In genomic region chr17:83062818-83063671, GRCh38 we compare ENCODE assay signal across 13 cellular contexts. TPM values are rescaled to one million over a fixed set of nuclear protein-coding genes. Genes with fewer than 3 reads are reported as not detected.
A peak's percentile ranks its signal among the peaks of the same experiment; 100 is the strongest.
DNase-seq lines count a peak whose midpoint lies in the region; ATAC-seq and TF ChIP-seq lines count a peak whose summit lies in the region.
"Had no signal": no experiment of that assay in that cellular context is flagged by ENCODE, and none has a peak within 500 bp of the region (broad histone marks: within the 10 kb centered on the region; RNA-seq: fewer than 3 reads in every experiment).

No MANE protein-coding gene starts in this region.

- ATAC-seq in Right ventricle myocardium superior (ENCODE audit: poor library complexity): no peak
- no peak for ATAC-seq in GM19452 (IDR thresholded peaks at IDR 0.05; ENCODE audit: unreplicated experiment)

- TF ChIP-seq CTCF in right atrium auricular region (IDR thresholded peaks at IDR 0.05): no peak
- TF ChIP-seq CTCF in nephron progenitor cell (IDR thresholded peaks at IDR 0.05): no peak
- TF ChIP-seq CTCF in uterus (IDR thresholded peaks at IDR 0.05): no peak

- H3K9me3 Mint-ChIP-seq in dendritic cell treated with granulocyte-macrophage colony-stimulating factor and Interleukin-4, amounts not matched to agents 40 ng/mL and 50 ng/mL, for 4 days: no peaks in the 10 kb centered on the region
- no peaks in the 10 kb centered on the region for H3K9me3 Mint-ChIP-seq in nephron progenitor cell

- no peaks in the 10 kb centered on the region for H3K36me3 Mint-ChIP-seq in dendritic cell treated with granulocyte-macrophage colony-stimulating factor and Interleukin-4, amounts not matched to agents 40 ng/mL and 50 ng/mL, for 4 days (ENCODE audit: low read depth)
- H3K36me3 Mint-ChIP-seq in nephron progenitor cell (ENCODE audit: low read depth): no peaks in the 10 kb centered on the region

- H3K36me3 ChIP-seq in right atrium auricular region (no peaks in the 10 kb centered on the region), uterus (no peaks in the 10 kb centered on the region)
- H3K36me3 ChIP-seq: BLaER1 had no signal

- peaks cover 48% of the 10 kb centered on the region for H3K27me3 Mint-ChIP-seq in dendritic cell treated with granulocyte-macrophage colony-stimulating factor and Interleukin-4, amounts not matched to agents 40 ng/mL and 50 ng/mL, for 4 days
- peaks cover 13% of the 10 kb centered on the region for H3K27me3 Mint-ChIP-seq in nephron progenitor cell (ENCODE audit: low read depth, poor library complexity)

- DNase-seq in Right ventricle myocardium superior: peak; percentile 24
- no peak for DNase-seq in right atrium auricular region (ENCODE audit: low spot score)
- DNase-seq in nephron progenitor cell: no peak
- DNase-seq in uterus: peak; percentile 15 to 23
- no peak for DNase-seq in DMS53 (lab: John Stamatoyannopoulos, UW)
- DNase-seq in iPS-NIHi7 (ENCODE audit: extremely low spot score): no peak
- DNase-seq: EL, NCI-H1105, NCI-H526 treated with DMSO at 0.1 percent for 48 hours, occipital lobe had no signal

- H3K4me1 Mint-ChIP-seq in dendritic cell treated with granulocyte-macrophage colony-stimulating factor and Interleukin-4, amounts not matched to agents 40 ng/mL and 50 ng/mL, for 4 days (ENCODE audit: low read depth): peaks cover 16% of the 10 kb centered on the region
- peaks cover 47% of the 10 kb centered on the region for H3K4me1 Mint-ChIP-seq in nephron progenitor cell

- H3K27ac Mint-ChIP-seq in dendritic cell treated with granulocyte-macrophage colony-stimulating factor and Interleukin-4, amounts not matched to agents 40 ng/mL and 50 ng/mL, for 4 days: peak overlapping the region; percentile 52
- H3K27ac Mint-ChIP-seq in nephron progenitor cell: peak overlapping the region; percentile 25

- no peaks in the 10 kb centered on the region for H3K4me1 ChIP-seq in right atrium auricular region
- no peaks in the 10 kb centered on the region for H3K4me1 ChIP-seq in uterus
- H3K4me1 ChIP-seq: BLaER1 had no signal

- TF ChIP-seq POLR2A in uterus (IDR thresholded peaks at IDR 0.05): no peak

- no peaks in the 10 kb centered on the region for H3K9me3 ChIP-seq in right atrium auricular region
- H3K9me3 ChIP-seq in uterus: no peaks in the 10 kb centered on the region
- H3K9me3 ChIP-seq: BLaER1 had no signal

- no peaks in the 10 kb centered on the region for H3K27me3 ChIP-seq in right atrium auricular region
- H3K27me3 ChIP-seq in uterus: no peaks in the 10 kb centered on the region
- H3K27me3 ChIP-seq: BLaER1 had no signal

- H3K4me3 ChIP-seq in right atrium auricular region (no peak overlapping the region), uterus (no peak overlapping the region)
- H3K4me3 ChIP-seq: BLaER1 had no signal

- no peak overlapping the region for H3K4me3 Mint-ChIP-seq in dendritic cell treated with granulocyte-macrophage colony-stimulating factor and Interleukin-4, amounts not matched to agents 40 ng/mL and 50 ng/mL, for 4 days
- H3K4me3 Mint-ChIP-seq in nephron progenitor cell: no peak overlapping the region

- H3K27ac ChIP-seq in right atrium auricular region (no peak overlapping the region), uterus (no peak overlapping the region)
- H3K27ac ChIP-seq: BLaER1 had no signal

- intact Hi-C loops in Right ventricle myocardium superior (cut with DNase I): no loop called here
- intact Hi-C loops in dendritic cell treated with granulocyte-macrophage colony-stimulating factor and Interleukin-4, amounts not matched to agents 40 ng/mL and 50 ng/mL, for 4 days (cut with micrococcal nuclease): no loop called here
- intact Hi-C loops in uterus (cut with DNase I; ENCODE audit: low total_unique reads): no loop called here

RNA-seq across cellular contexts. Expression of gene METRNL, which starts 16.4 kb away (rescaled TPM):
- total RNA-seq in Right ventricle myocardium superior (70.3 TPM), right atrium auricular region (100 to 1,000 TPM in 1 of 2 donors, 10 to 100 TPM in 1; 62.9 to 104 TPM), uterus (10 to 100 TPM; 25.0 to 44.4 (median 35.8) TPM)

Comparison
In these comparisons a context has a peak if more than half of its experiments do, and no peak if none do; other contexts are left out.
1. DNase-seq: peak in Right ventricle myocardium superior (single experiment) and uterus (2 of 2); none in right atrium auricular region (single experiment), nephron progenitor cell (single experiment), DMS53 (single experiment) and iPS-NIHi7 (single experiment).